1 cellular context compared by ENCODE assay signal in genomic region chr17:43528319-43528987, GRCh38.
A peak's percentile ranks its signal among the peaks of the same experiment; 100 is the strongest.
TF ChIP-seq lines count a peak whose summit lies in the region.

No MANE protein-coding gene starts in this region.

TF ChIP-seq in HepG2, 621 proteins besides CTCF, POLR2A, EP300 and RAD21 (continued from another document and continues in another):
- TF ChIP-seq ZNF761 (CRISPR knock-in tag; conservative IDR thresholded peaks at IDR 0.05) (no peak), KLF6 (CRISPR knock-in tag; IDR thresholded peaks at IDR 0.05) (no peak), HNF4A (CRISPR knock-in tag; IDR thresholded peaks at IDR 0.05) (peak; percentile 53), JUN (CRISPR knock-in tag; IDR thresholded peaks at IDR 0.05) (no peak), ZNF383 (CRISPR knock-in tag; IDR thresholded peaks at IDR 0.05; ENCODE audit: borderline replicate concordance) (no peak), ZNF101 (CRISPR knock-in tag; IDR thresholded peaks at IDR 0.05; ENCODE audit: borderline replicate concordance, low read depth) (no peak), FLYWCH1 (CRISPR knock-in tag; IDR thresholded peaks at IDR 0.05) (no peak), SMC3 (IDR thresholded peaks at IDR 0.05; ENCODE audit: low read length) (peak; percentile 16; the same call in 1 of the 2 replicates), ZNF496 (CRISPR knock-in tag; IDR thresholded peaks at IDR 0.05; ENCODE audit: insufficient replicate concordance) (no peak), USF2 (IDR thresholded peaks at IDR 0.05; ENCODE audit: low read depth, low read length) (no peak), USF2 (CRISPR knock-in tag; IDR thresholded peaks at IDR 0.05; ENCODE audit: borderline replicate concordance) (no peak), BCL6 (CRISPR knock-in tag; IDR thresholded peaks at IDR 0.05) (no peak), ZNF652 (CRISPR knock-in tag; IDR thresholded peaks at IDR 0.05; ENCODE audit: borderline replicate concordance, low read depth) (0 out of 2 replicates have a peak, but pooled peaks have one; percentile 29), GABPB1 (CRISPR knock-in tag; IDR thresholded peaks at IDR 0.05) (peak; percentile 48), PBX2 (CRISPR knock-in tag; IDR thresholded peaks at IDR 0.05) (no peak), ZNF30 (CRISPR knock-in tag; IDR thresholded peaks at IDR 0.05) (no peak), BHLHE40 (IDR thresholded peaks at IDR 0.05; ENCODE audit: low read length) (no peak), SIN3A (IDR thresholded peaks at IDR 0.05; ENCODE audit: borderline replicate concordance, low read depth, low read length) (no peak), HOXD1 (CRISPR knock-in tag; IDR thresholded peaks at IDR 0.05) (peak; percentile 18; the same call in 1 of the 2 replicates), CCDC6 (CRISPR knock-in tag; IDR thresholded peaks at IDR 0.05) (peak; percentile 57; the same call in 1 of the 2 replicates), ZNF644 (CRISPR knock-in tag; IDR thresholded peaks at IDR 0.05; ENCODE audit: low read depth) (no peak), U2AF2 (IDR thresholded peaks at IDR 0.05; ENCODE audit: low read depth, low read length) (no peak), ZNF546 (CRISPR knock-in tag; conservative IDR thresholded peaks at IDR 0.05) (no peak), ZNF292 (CRISPR knock-in tag; IDR thresholded peaks at IDR 0.05; ENCODE audit: borderline replicate concordance, low read depth) (no peak), ZNF672 (CRISPR knock-in tag; IDR thresholded peaks at IDR 0.05) (no peak), HHEX (CRISPR knock-in tag; IDR thresholded peaks at IDR 0.05) (no peak), PAWR (CRISPR knock-in tag; IDR thresholded peaks at IDR 0.05; ENCODE audit: borderline replicate concordance) (no peak), NAIF1 (CRISPR knock-in tag; IDR thresholded peaks at IDR 0.05; ENCODE audit: borderline replicate concordance) (no peak), SRSF1 (optimal IDR thresholded peaks at IDR 0.05; ENCODE audit: low read depth, low read length) (no peak), ATF6 (CRISPR knock-in tag; conservative IDR thresholded peaks at IDR 0.05) (no peak), NFE2L1 (CRISPR knock-in tag; IDR thresholded peaks at IDR 0.05; ENCODE audit: borderline replicate concordance) (no peak), GATAD1 (CRISPR knock-in tag; IDR thresholded peaks at IDR 0.05) (no peak), RARA (CRISPR knock-in tag; IDR thresholded peaks at IDR 0.05) (peak; percentile 48; the same call in 1 of the 2 replicates), RFX1 (IDR thresholded peaks at IDR 0.05) (no peak), ARID3A (IDR thresholded peaks at IDR 0.05; ENCODE audit: low read depth, low read length) (no peak), ZNF354B (CRISPR knock-in tag; IDR thresholded peaks at IDR 0.05) (no peak), GZF1 (CRISPR knock-in tag; IDR thresholded peaks at IDR 0.05) (no peak), ZNF136 (CRISPR knock-in tag; IDR thresholded peaks at IDR 0.05; ENCODE audit: low read depth) (no peak), ZBTB1 (CRISPR knock-in tag; IDR thresholded peaks at IDR 0.05; ENCODE audit: borderline replicate concordance) (no peak), MXD3 (CRISPR knock-in tag; IDR thresholded peaks at IDR 0.05) (no peak), ZBTB21 (CRISPR knock-in tag; IDR thresholded peaks at IDR 0.05) (no peak), DMAP1 (CRISPR knock-in tag; IDR thresholded peaks at IDR 0.05) (no peak), GPN1 (CRISPR knock-in tag; IDR thresholded peaks at IDR 0.05; ENCODE audit: borderline replicate concordance) (no peak), ZBTB7B (CRISPR knock-in tag; IDR thresholded peaks at IDR 0.05) (no peak), ZNF160 (CRISPR knock-in tag; IDR thresholded peaks at IDR 0.05) (peak; percentile 63; the same call in 1 of the 2 replicates), RARG (CRISPR knock-in tag; IDR thresholded peaks at IDR 0.05; ENCODE audit: low read depth) (no peak), HNRNPH1 (optimal IDR thresholded peaks at IDR 0.05; ENCODE audit: low read depth, low read length) (no peak), SOX13 (IDR thresholded peaks at IDR 0.05) (peak; percentile 82), SOX13 (CRISPR knock-in tag; conservative IDR thresholded peaks at IDR 0.05 in 1 of 2, IDR thresholded peaks at IDR 0.05 in 1 of 2) (peak in 1 of 2 experiments; percentile 83; a peak in 1 of 4 replicates), ZNF530 (CRISPR knock-in tag; IDR thresholded peaks at IDR 0.05; ENCODE audit: low read depth) (no peak), ZSCAN9 (CRISPR knock-in tag; IDR thresholded peaks at IDR 0.05; ENCODE audit: borderline replicate concordance) (no peak), NFE2 (CRISPR knock-in tag; IDR thresholded peaks at IDR 0.05) (no peak), KDM2A (CRISPR knock-in tag; IDR thresholded peaks at IDR 0.05; ENCODE audit: borderline replicate concordance, low read depth) (peak; percentile 84), ZFP37 (CRISPR knock-in tag; IDR thresholded peaks at IDR 0.05; ENCODE audit: borderline replicate concordance) (no peak), DR1 (CRISPR knock-in tag; IDR thresholded peaks at IDR 0.05) (peak; percentile 48; the same call in 1 of the 2 replicates), GTF2F1 (IDR thresholded peaks at IDR 0.05; ENCODE audit: low read length) (no peak), ZNF282 (IDR thresholded peaks at IDR 0.05; ENCODE audit: partially characterized antibody) (no peak), E2F2 (CRISPR knock-in tag; IDR thresholded peaks at IDR 0.05; ENCODE audit: borderline replicate concordance) (no peak), ZFAT (CRISPR knock-in tag; conservative IDR thresholded peaks at IDR 0.05) (no peak), NR2F6 (IDR thresholded peaks at IDR 0.05) (no peak), NR2F6 (CRISPR knock-in tag; IDR thresholded peaks at IDR 0.05) (peak; percentile 60; the same call in 1 of the 2 replicates)
- TF ChIP-seq, protein P1, sequence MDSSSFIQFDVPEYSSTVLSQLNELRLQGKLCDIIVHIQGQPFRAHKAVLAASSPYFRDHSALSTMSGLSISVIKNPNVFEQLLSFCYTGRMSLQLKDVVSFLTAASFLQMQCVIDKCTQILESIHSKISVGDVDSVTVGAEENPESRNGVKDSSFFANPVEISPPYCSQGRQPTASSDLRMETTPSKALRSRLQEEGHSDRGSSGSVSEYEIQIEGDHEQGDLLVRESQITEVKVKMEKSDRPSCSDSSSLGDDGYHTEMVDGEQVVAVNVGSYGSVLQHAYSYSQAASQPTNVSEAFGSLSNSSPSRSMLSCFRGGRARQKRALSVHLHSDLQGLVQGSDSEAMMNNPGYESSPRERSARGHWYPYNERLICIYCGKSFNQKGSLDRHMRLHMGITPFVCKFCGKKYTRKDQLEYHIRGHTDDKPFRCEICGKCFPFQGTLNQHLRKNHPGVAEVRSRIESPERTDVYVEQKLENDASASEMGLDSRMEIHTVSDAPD (CRISPR knock-in tag; IDR thresholded peaks at IDR 0.05) = no peak
- TF ChIP-seq, protein P2, sequence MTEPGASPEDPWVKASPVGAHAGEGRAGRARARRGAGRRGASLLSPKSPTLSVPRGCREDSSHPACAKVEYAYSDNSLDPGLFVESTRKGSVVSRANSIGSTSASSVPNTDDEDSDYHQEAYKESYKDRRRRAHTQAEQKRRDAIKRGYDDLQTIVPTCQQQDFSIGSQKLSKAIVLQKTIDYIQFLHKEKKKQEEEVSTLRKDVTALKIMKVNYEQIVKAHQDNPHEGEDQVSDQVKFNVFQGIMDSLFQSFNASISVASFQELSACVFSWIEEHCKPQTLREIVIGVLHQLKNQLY (CRISPR knock-in tag; IDR thresholded peaks at IDR 0.05) = no peak
- TF ChIP-seq, protein P3, sequence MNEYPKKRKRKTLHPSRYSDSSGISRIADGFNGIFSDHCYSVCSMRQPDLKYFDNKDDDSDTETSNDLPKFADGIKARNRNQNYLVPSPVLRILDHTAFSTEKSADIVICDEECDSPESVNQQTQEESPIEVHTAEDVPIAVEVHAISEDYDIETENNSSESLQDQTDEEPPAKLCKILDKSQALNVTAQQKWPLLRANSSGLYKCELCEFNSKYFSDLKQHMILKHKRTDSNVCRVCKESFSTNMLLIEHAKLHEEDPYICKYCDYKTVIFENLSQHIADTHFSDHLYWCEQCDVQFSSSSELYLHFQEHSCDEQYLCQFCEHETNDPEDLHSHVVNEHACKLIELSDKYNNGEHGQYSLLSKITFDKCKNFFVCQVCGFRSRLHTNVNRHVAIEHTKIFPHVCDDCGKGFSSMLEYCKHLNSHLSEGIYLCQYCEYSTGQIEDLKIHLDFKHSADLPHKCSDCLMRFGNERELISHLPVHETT (CRISPR knock-in tag; conservative IDR thresholded peaks at IDR 0.05) = no peak
- TF ChIP-seq, protein P4, sequence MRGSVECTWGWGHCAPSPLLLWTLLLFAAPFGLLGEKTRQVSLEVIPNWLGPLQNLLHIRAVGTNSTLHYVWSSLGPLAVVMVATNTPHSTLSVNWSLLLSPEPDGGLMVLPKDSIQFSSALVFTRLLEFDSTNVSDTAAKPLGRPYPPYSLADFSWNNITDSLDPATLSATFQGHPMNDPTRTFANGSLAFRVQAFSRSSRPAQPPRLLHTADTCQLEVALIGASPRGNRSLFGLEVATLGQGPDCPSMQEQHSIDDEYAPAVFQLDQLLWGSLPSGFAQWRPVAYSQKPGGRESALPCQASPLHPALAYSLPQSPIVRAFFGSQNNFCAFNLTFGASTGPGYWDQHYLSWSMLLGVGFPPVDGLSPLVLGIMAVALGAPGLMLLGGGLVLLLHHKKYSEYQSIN (CRISPR knock-in tag; IDR thresholded peaks at IDR 0.05; ENCODE audit: borderline replicate concordance) = no peak
